ENCODE assay signal across 1 cellular context in the genomic region with DNA sequence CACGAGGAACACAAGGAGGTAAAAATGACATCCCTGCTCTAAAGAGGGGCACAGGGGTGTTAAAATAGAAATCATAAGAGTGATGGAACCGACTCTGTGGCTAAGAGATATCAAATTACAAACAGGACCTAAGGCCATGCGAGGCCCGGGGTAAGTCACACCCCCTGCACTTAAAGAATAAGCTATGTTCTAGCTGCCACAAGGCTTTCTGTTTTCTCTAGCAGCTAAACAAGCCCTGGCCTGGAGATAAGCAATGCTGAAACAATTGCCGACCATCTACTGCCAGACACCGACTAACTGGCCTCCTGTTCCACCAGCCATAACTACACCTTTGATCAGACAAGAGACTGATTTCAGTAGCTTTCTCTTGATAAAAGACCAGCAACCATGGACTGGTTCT.
TF ChIP-seq lines count a peak whose summit lies in the region.

No MANE protein-coding gene starts in this region.

TF ChIP-seq in SK-N-SH treated with all-trans-retinoic acid at 6 μM for 48 hours, 23 proteins besides CTCF, POLR2A, EP300 and RAD21 (continued from another document):
- TF ChIP-seq, protein P1, sequence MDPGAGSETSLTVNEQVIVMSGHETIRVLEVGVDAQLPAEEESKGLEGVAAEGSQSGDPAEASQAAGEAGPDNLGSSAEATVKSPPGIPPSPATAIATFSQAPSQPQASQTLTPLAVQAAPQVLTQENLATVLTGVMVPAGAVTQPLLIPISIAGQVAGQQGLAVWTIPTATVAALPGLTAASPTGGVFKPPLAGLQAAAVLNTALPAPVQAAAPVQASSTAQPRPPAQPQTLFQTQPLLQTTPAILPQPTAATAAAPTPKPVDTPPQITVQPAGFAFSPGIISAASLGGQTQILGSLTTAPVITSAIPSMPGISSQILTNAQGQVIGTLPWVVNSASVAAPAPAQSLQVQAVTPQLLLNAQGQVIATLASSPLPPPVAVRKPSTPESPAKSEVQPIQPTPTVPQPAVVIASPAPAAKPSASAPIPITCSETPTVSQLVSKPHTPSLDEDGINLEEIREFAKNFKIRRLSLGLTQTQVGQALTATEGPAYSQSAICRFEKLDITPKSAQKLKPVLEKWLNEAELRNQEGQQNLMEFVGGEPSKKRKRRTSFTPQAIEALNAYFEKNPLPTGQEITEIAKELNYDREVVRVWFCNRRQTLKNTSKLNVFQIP (CRISPR knock-in tag; IDR thresholded peaks at IDR 0.05; ENCODE audit: borderline replicate concordance, low read depth), result no peak
- TF ChIP-seq CSDC2 (CRISPR knock-in tag; IDR thresholded peaks at IDR 0.05), result no peak
- no peak for TF ChIP-seq ARNTL (CRISPR knock-in tag; IDR thresholded peaks at IDR 0.05; ENCODE audit: borderline replicate concordance, low read depth)
- no peak for TF ChIP-seq TCF4 (CRISPR knock-in tag; IDR thresholded peaks at IDR 0.05; ENCODE audit: borderline replicate concordance)
- no peak for TF ChIP-seq SNAI2 (CRISPR knock-in tag; IDR thresholded peaks at IDR 0.05)
- TF ChIP-seq PPARA (CRISPR knock-in tag; IDR thresholded peaks at IDR 0.05; ENCODE audit: borderline replicate concordance), result no peak
- TF ChIP-seq ZFP30 (CRISPR knock-in tag; IDR thresholded peaks at IDR 0.05), result no peak
- TF ChIP-seq GLIS3 (CRISPR knock-in tag; IDR thresholded peaks at IDR 0.05), result no peak
